Comparison of ENCODE assay signal across 8 cellular contexts in genomic region chr14:102590667-102591099, GRCh38. TPM values are rescaled to one million over a fixed set of nuclear protein-coding genes. Genes with fewer than 3 reads are reported as not detected.
DNase-seq lines count a peak whose midpoint lies in the region; ATAC-seq, FAIRE-seq and TF ChIP-seq lines count a peak whose summit lies in the region.

No MANE protein-coding gene starts in this region.

- H3K9ac ChIP-seq in kidney (ENCODE audit: low read length in 2 of 2): no peak overlapping the region

- H3K4me3 ChIP-seq in Caco-2 (ENCODE audit: low read depth, low read length) (peak overlapping the region; percentile 83), astrocyte of the spinal cord (ENCODE audit: low read depth, low read length) (peak overlapping the region; percentile 77), kidney (ENCODE audit: low read length in 2 of 2) (peak overlapping the region; percentile 31 to 67), suprapubic skin (peak overlapping the region; percentile 86)

- H3K4me3 Mint-ChIP-seq in Caco-2 (ENCODE audit: unreplicated experiment): peak overlapping the region; percentile 79

- intact Hi-C loops in Caco-2 (cut with micrococcal nuclease; ENCODE audit: unreplicated experiment): loop anchor here (5.0 kb wide), 2 partner anchors 102 to 187 kb away; partner anchors contain the start of gene TRAF3
- intact Hi-C loops in kidney (cut with DNase I): no loop called here

- no peak for TF ChIP-seq POLR2A in suprapubic skin (IDR thresholded peaks at IDR 0.05)

- WGBS in suprapubic skin: 57% methylated on average over 5 of the region's 13 CpGs

- H3K27ac Mint-ChIP-seq in Caco-2 (ENCODE audit: unreplicated experiment): peak overlapping the region; percentile 82

- peaks cover 6% of the 10 kb centered on the region for H3K36me3 Mint-ChIP-seq in Caco-2 (ENCODE audit: insufficient read depth, unreplicated experiment)

- POLR2A ChIA-PET in Caco-2 (lab: Charles Lee): interaction anchor here (1.9 kb wide), 1 partner anchor 66 kb away, joined by 12 read pairs; no protein-coding TSS in a partner anchor

- TF ChIP-seq CTCF in Caco-2 (IDR thresholded peaks at IDR 0.05; ENCODE audit: insufficient read depth in 1 of 2, low read depth in 1 of 2, low read length in 1 of 2, severe bottlenecking in 1 of 2, unreplicated experiment in 1 of 2) (peak in 1 of 2 experiments; percentile 48), astrocyte of the spinal cord (IDR thresholded peaks at IDR 0.05; ENCODE audit: low read depth, low read length) (peak; percentile 61), kidney (IDR thresholded peaks at IDR 0.05; ENCODE audit: borderline replicate concordance, extremely low read depth, insufficient read depth) (peak; percentile 37), suprapubic skin (IDR thresholded peaks at IDR 0.05) (peak in 1 of 2 donors; percentile 44)

- CTCF ChIA-PET in Caco-2 (lab: Charles Lee): no interaction called here

- no TSS peak for BruUV-seq in Caco-2 (replicated peaks; lab: Mats Ljungman, UMichigan)

- peaks cover 26% of the 10 kb centered on the region for H3K4me1 Mint-ChIP-seq in Caco-2 (ENCODE audit: low read depth, unreplicated experiment)

- H3K27me3 ChIP-seq in Caco-2 (replicated peaks; ENCODE audit: control insufficient read depth, insufficient read depth, low read length) (no peaks in the 10 kb centered on the region), suprapubic skin (no peaks in the 10 kb centered on the region)

- DNase-seq in Caco-2 (peak; percentile 48 to 50), HuH-7.5 (ENCODE audit: low spot score) (peak; percentile 55), astrocyte of the spinal cord (ENCODE audit: low read depth, low spot score) (peak; percentile 28), kidney (no peak), suprapubic skin (ENCODE audit: low spot score in 2 of 2) (no peak), T1000 (lab: John Stamatoyannopoulos, UW) (no peak), NCI-H446 treated with DMSO at 0.1 percent for 48 hours (lab: John Stamatoyannopoulos, UW) (no peak)

- H3K9me3 ChIP-seq in Caco-2 (no peaks in the 10 kb centered on the region), kidney (ENCODE audit: control insufficient read depth in 1 of 2, low read length in 2 of 2) (no peaks in the 10 kb centered on the region), suprapubic skin (no peaks in the 10 kb centered on the region)

- ATAC-seq in GM21723 (IDR thresholded peaks at IDR 0.05; ENCODE audit: unreplicated experiment): no peak

- TF ChIP-seq EP300 in suprapubic skin (IDR thresholded peaks at IDR 0.05): no peak

- peak overlapping the region; percentile 93 to 98 for H3K27ac ChIP-seq in kidney (ENCODE audit: low read depth in 2 of 2, low read length in 2 of 2)
- H3K27ac ChIP-seq in suprapubic skin: peak overlapping the region; percentile 97

- H3K4me1 ChIP-seq in Caco-2: peaks cover 34% of the 10 kb centered on the region
- peaks cover 6 to 8% of the 10 kb centered on the region in 2 donors for H3K4me1 ChIP-seq in kidney (ENCODE audit: control insufficient read depth in 1 of 2, insufficient read depth in 1 of 2, low read depth in 1 of 2, low read length in 2 of 2)
- peaks cover 30% of the 10 kb centered on the region for H3K4me1 ChIP-seq in suprapubic skin

- H3K9me3 Mint-ChIP-seq in Caco-2 (ENCODE audit: unreplicated experiment): no peaks in the 10 kb centered on the region

- FAIRE-seq in kidney (lab: Jason Lieb, UNC): no peak

- no peaks in the 10 kb centered on the region for H3K27me3 Mint-ChIP-seq in Caco-2 (ENCODE audit: insufficient read depth, unreplicated experiment)

- H3K36me3 ChIP-seq in Caco-2 (ENCODE audit: control insufficient read depth, insufficient read depth, low read length): no peaks in the 10 kb centered on the region
- no peaks in the 10 kb centered on the region for H3K36me3 ChIP-seq in kidney (ENCODE audit: control insufficient read depth in 1 of 2, insufficient read depth in 2 of 2, low read length in 2 of 2)
- no peaks in the 10 kb centered on the region for H3K36me3 ChIP-seq in suprapubic skin

- in situ Hi-C loops in astrocyte of the spinal cord (cut with HindIII; ENCODE audit: low sequenced_read_pairs): no loop called here

RNA-seq across cellular contexts. Expression of gene RCOR1, which starts 1.8 kb away (rescaled TPM):
- total RNA-seq in Caco-2 (2022): 31.0 and 33.6 TPM in 2 replicates
- 17.9 TPM for total RNA-seq in kidney
- 4.9 TPM for polyA plus RNA-seq in kidney (ENCODE audit: insufficient read depth, low read depth, low replicate concordance)
- total RNA-seq in suprapubic skin: 10 to 100 TPM; 20.6 to 27.7 (median 24.8) TPM

Comparison
In these comparisons a context has a peak if more than half of its experiments do, and no peak if none do; other contexts are left out.
1. DNase-seq: peak in Caco-2 (2 of 2), HuH-7.5 (single experiment) and astrocyte of the spinal cord (single experiment); none in kidney (single experiment), suprapubic skin (0 of 2), T1000 (single experiment) and NCI-H446 treated with DMSO at 0.1 percent for 48 hours (single experiment).
2. Peak in every context shown above with its lines, with median percentiles within 50 percentile points of each other: H3K4me3 ChIP-seq.